Comparison of ENCODE assay signal across 8 cellular contexts in genomic region chr6:107458687-107459282, GRCh38. TPM values are rescaled to one million over a fixed set of nuclear protein-coding genes. Genes with fewer than 3 reads are reported as not detected.
DNase-seq lines count a peak whose midpoint lies in the region; ATAC-seq and TF ChIP-seq lines count a peak whose summit lies in the region.

No MANE protein-coding gene starts in this region.

- H3K36me3 Mint-ChIP-seq in activated T-cell treated with anti-CD3 and anti-CD28 coated beads, Interleukin-2, amount 50 U/mL, for 4 hours (ENCODE audit: insufficient read depth) = peaks cover 3% of the 10 kb centered on the region
- H3K36me3 Mint-ChIP-seq in osteocyte (ENCODE audit: unreplicated experiment) = no peaks in the 10 kb centered on the region

- H3K4me3 ChIP-seq in AG04450 (ENCODE audit: low read depth, low read length) = peak overlapping the region; percentile 93

- H3K4me1 Mint-ChIP-seq in activated T-cell treated with anti-CD3 and anti-CD28 coated beads, Interleukin-2, amount 50 U/mL, for 4 hours (ENCODE audit: low read depth) = peaks cover 20% of the 10 kb centered on the region
- peaks cover 16% of the 10 kb centered on the region for H3K4me1 Mint-ChIP-seq in osteocyte (ENCODE audit: unreplicated experiment)

- no peak for TF ChIP-seq CTCF in AG04450 (IDR thresholded peaks at IDR 0.05; ENCODE audit: low read depth, low read length)
- TF ChIP-seq CTCF in osteocyte (IDR thresholded peaks at IDR 0.05) = no peak

- ATAC-seq in GM18505 (IDR thresholded peaks at IDR 0.05; ENCODE audit: unreplicated experiment) (peak; percentile 35), HG02943 (IDR thresholded peaks at IDR 0.05; ENCODE audit: low read depth, unreplicated experiment) (peak; percentile 33)
- peak; percentile 32 to 33 for ATAC-seq in activated T-cell treated with anti-CD3 and anti-CD28 coated beads, Interleukin-2, amount 50 U/mL, for 4 hours

- peak overlapping the region; percentile 94 for H3K27ac Mint-ChIP-seq in osteocyte (ENCODE audit: unreplicated experiment)

- no peaks in the 10 kb centered on the region for H3K27me3 ChIP-seq in AG04450 (ENCODE audit: control insufficient read depth, insufficient read depth, low read length)

- H3K27ac ChIP-seq in AG04450 (ENCODE audit: low read depth, low read length) = peak overlapping the region; percentile 80

- CTCF ChIA-PET in AG04450 (lab: Charles Lee) = interaction anchor here (0.6 to 2.9 kb wide), 14 partner anchors 9 to 443 kb away, joined by 3 to 27 read pairs (median 4); no protein-coding TSS in a partner anchor

- POLR2A ChIA-PET in AG04450 (lab: Yijun Ruan, JAX) = interaction anchor here (0.6 to 1.8 kb wide), 11 partner anchors 9 to 323 kb away, joined by 3 to 10 read pairs (median 4); no protein-coding TSS in a partner anchor

- no peak for DNase-seq in AG04450 (ENCODE audit: low read depth, low spot score)
- DNase-seq in NCI-H460 (ENCODE audit: extremely low read depth, low read depth) = peak; percentile 0
- peak; percentile 12 for DNase-seq in activated T-cell treated with anti-CD3 and anti-CD28 coated beads, Interleukin-2, amount 50 U/mL, for 4 hours
- peak; percentile 0 for DNase-seq in globus pallidus (ENCODE audit: low spot score)
- no peak for DNase-seq in osteocyte (ENCODE audit: extremely low spot score, unreplicated experiment)
- DNase-seq in ureter (ENCODE audit: low spot score) = no peak

- H3K9me3 ChIP-seq in AG04450 (ENCODE audit: control insufficient read depth, insufficient read depth, low read length) = peaks cover 4% of the 10 kb centered on the region; the same call in 1 of the 2 replicates

- H3K27me3 Mint-ChIP-seq in activated T-cell treated with anti-CD3 and anti-CD28 coated beads, Interleukin-2, amount 50 U/mL, for 4 hours (ENCODE audit: low read depth) = no peaks in the 10 kb centered on the region
- peaks cover 4% of the 10 kb centered on the region for H3K27me3 Mint-ChIP-seq in osteocyte (ENCODE audit: unreplicated experiment)

- no peaks in the 10 kb centered on the region for H3K9me3 Mint-ChIP-seq in activated T-cell treated with anti-CD3 and anti-CD28 coated beads, Interleukin-2, amount 50 U/mL, for 4 hours
- H3K9me3 Mint-ChIP-seq in osteocyte (ENCODE audit: unreplicated experiment) = no peaks in the 10 kb centered on the region

- peak overlapping the region; percentile 91 for H3K4me3 Mint-ChIP-seq in activated T-cell treated with anti-CD3 and anti-CD28 coated beads, Interleukin-2, amount 50 U/mL, for 4 hours
- H3K4me3 Mint-ChIP-seq in osteocyte (ENCODE audit: unreplicated experiment) = peak overlapping the region; percentile 97

- TF ChIP-seq POLR2A in GM18505 (IDR thresholded peaks at IDR 0.05; ENCODE audit: borderline replicate concordance, extremely low read depth, insufficient read depth, insufficient read length) = no peak

RNA-seq across cellular contexts. Expression of gene PDSS2, which starts 0.6 kb away (rescaled TPM):
- polyA plus RNA-seq in AG04450 (2011; rRNA removed) = 17.0 and 19.1 TPM in 2 replicates
- polyA minus RNA-seq in AG04450 (2011; rRNA and poly(A)+ RNA removed) = 21.4 and 22.4 TPM in 2 replicates
- 11.0 and 15.7 TPM in 2 replicates for total RNA-seq in NCI-H460 (2014; rRNA removed; shearing (Covaris generic))
- polyA plus RNA-seq in NCI-H460 (2014; cell fraction: nucleus; rRNA removed) = 5.7 and 7.5 TPM in 2 replicates
- 10 to 100 TPM; 10.9 to 14.8 (median 12.6) TPM for total RNA-seq in activated T-cell treated with anti-CD3 and anti-CD28 coated beads, Interleukin-2, amount 50 U/mL, for 4 hours
- total RNA-seq in osteocyte (10.3 and 12.4 TPM in 2 replicates), ureter (17.4 TPM)

RNA-seq across cellular contexts. Expression of gene SOBP, which starts 31.1 kb away (rescaled TPM):
- polyA plus RNA-seq in AG04450 (2011; rRNA removed) = 0.76 and 1.1 TPM in 2 replicates
- 1.4 and 1.9 TPM in 2 replicates for polyA minus RNA-seq in AG04450 (2011; rRNA and poly(A)+ RNA removed)
- 0.59 and 1.6 TPM in 2 replicates for total RNA-seq in NCI-H460 (2014; rRNA removed; shearing (Covaris generic))
- polyA plus RNA-seq in NCI-H460 (2014; cell fraction: nucleus; rRNA removed) = 0.18 and 1.4 TPM in 2 replicates
- total RNA-seq in activated T-cell treated with anti-CD3 and anti-CD28 coated beads, Interleukin-2, amount 50 U/mL, for 4 hours = 1 to 10 TPM; 1.1 to 2.1 (median 1.8) TPM
- total RNA-seq in osteocyte (6.1 and 7.4 TPM in 2 replicates), ureter (12.6 TPM)

Comparison
In these comparisons a context has a peak if more than half of its experiments do, and no peak if none do; other contexts are left out.
1. DNase-seq: peak in NCI-H460 (single experiment), activated T-cell treated with anti-CD3 and anti-CD28 coated beads, Interleukin-2, amount 50 U/mL, for 4 hours (single experiment) and globus pallidus (single experiment); none in AG04450 (single experiment), osteocyte (single experiment) and ureter (single experiment).
2. Peak in every context shown above with its lines, with median percentiles within 50 percentile points of each other: ATAC-seq.